ENCODE assay signal across 1 cellular context in the genomic region with DNA sequence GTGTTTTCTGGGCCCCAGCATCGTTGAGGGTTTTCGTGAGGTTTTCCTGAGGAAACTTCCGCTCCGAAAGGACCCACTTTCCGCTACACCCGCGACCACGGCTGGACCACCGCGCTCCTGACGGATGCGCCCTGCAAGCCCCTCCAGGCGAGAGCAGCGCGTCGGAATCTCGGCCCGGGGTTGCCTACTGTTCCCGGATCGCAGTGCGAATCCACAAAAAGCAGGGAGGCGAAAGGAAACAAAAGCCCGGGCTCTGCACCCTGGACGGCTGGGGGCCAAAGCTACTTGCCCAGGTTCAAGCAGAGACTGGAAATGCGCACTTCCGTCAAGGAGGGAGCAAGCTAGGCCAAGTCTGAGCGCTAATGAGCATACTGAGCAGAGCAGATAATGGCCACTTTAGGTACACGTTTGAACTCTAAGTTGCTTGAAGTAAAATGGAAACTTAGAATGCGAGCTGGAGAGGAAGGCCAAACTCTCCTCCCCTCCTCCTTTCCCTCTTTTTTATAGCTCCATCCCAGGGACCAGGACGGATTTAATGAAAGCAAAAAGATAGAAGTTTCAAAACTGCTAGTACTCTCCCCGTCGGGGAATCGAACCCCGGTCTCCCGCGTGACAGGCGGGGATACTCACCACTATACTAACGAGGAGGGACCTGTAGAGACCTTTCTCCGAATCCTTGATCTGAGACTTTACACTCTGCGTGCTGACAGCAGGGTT.
TF ChIP-seq lines count a peak whose summit lies in the region.

No MANE protein-coding gene starts in this region.

TF ChIP-seq in HepG2, 621 proteins besides CTCF, POLR2A, EP300 and RAD21 (continued from another document and continues in another):
- TF ChIP-seq, protein P1, sequence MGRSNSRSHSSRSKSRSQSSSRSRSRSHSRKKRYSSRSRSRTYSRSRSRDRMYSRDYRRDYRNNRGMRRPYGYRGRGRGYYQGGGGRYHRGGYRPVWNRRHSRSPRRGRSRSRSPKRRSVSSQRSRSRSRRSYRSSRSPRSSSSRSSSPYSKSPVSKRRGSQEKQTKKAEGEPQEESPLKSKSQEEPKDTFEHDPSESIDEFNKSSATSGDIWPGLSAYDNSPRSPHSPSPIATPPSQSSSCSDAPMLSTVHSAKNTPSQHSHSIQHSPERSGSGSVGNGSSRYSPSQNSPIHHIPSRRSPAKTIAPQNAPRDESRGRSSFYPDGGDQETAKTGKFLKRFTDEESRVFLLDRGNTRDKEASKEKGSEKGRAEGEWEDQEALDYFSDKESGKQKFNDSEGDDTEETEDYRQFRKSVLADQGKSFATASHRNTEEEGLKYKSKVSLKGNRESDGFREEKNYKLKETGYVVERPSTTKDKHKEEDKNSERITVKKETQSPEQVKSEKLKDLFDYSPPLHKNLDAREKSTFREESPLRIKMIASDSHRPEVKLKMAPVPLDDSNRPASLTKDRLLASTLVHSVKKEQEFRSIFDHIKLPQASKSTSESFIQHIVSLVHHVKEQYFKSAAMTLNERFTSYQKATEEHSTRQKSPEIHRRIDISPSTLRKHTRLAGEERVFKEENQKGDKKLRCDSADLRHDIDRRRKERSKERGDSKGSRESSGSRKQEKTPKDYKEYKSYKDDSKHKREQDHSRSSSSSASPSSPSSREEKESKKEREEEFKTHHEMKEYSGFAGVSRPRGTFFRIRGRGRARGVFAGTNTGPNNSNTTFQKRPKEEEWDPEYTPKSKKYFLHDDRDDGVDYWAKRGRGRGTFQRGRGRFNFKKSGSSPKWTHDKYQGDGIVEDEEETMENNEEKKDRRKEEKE (IDR thresholded peaks at IDR 0.05) = no peak
- TF ChIP-seq ZNF879 (CRISPR knock-in tag; IDR thresholded peaks at IDR 0.05) = no peak
- TF ChIP-seq, protein P2, sequence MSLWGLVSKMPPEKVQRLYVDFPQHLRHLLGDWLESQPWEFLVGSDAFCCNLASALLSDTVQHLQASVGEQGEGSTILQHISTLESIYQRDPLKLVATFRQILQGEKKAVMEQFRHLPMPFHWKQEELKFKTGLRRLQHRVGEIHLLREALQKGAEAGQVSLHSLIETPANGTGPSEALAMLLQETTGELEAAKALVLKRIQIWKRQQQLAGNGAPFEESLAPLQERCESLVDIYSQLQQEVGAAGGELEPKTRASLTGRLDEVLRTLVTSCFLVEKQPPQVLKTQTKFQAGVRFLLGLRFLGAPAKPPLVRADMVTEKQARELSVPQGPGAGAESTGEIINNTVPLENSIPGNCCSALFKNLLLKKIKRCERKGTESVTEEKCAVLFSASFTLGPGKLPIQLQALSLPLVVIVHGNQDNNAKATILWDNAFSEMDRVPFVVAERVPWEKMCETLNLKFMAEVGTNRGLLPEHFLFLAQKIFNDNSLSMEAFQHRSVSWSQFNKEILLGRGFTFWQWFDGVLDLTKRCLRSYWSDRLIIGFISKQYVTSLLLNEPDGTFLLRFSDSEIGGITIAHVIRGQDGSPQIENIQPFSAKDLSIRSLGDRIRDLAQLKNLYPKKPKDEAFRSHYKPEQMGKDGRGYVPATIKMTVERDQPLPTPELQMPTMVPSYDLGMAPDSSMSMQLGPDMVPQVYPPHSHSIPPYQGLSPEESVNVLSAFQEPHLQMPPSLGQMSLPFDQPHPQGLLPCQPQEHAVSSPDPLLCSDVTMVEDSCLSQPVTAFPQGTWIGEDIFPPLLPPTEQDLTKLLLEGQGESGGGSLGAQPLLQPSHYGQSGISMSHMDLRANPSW (CRISPR knock-in tag; IDR thresholded peaks at IDR 0.05; ENCODE audit: borderline replicate concordance) = no peak
- TF ChIP-seq TARDBP (CRISPR knock-in tag; IDR thresholded peaks at IDR 0.05) = no peak
- TF ChIP-seq CBFB (CRISPR knock-in tag; IDR thresholded peaks at IDR 0.05) = no peak
- TF ChIP-seq, protein P3, sequence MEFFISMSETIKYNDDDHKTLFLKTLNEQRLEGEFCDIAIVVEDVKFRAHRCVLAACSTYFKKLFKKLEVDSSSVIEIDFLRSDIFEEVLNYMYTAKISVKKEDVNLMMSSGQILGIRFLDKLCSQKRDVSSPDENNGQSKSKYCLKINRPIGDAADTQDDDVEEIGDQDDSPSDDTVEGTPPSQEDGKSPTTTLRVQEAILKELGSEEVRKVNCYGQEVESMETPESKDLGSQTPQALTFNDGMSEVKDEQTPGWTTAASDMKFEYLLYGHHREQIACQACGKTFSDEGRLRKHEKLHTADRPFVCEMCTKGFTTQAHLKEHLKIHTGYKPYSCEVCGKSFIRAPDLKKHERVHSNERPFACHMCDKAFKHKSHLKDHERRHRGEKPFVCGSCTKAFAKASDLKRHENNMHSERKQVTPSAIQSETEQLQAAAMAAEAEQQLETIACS (CRISPR knock-in tag; IDR thresholded peaks at IDR 0.05) = no peak
- TF ChIP-seq ZNF614 (CRISPR knock-in tag; IDR thresholded peaks at IDR 0.05; ENCODE audit: borderline replicate concordance) = no peak
- TF ChIP-seq HHEX (CRISPR knock-in tag; IDR thresholded peaks at IDR 0.05) = no peak
- 0 out of 2 replicates have a peak, but pooled peaks have one; percentile 76 for TF ChIP-seq RNF219 (CRISPR knock-in tag; IDR thresholded peaks at IDR 0.05)
- TF ChIP-seq ZBTB7A (CRISPR knock-in tag; IDR thresholded peaks at IDR 0.05) = no peak
- TF ChIP-seq ZNF292 (CRISPR knock-in tag; IDR thresholded peaks at IDR 0.05; ENCODE audit: borderline replicate concordance, low read depth) = no peak
- TF ChIP-seq, protein P4, sequence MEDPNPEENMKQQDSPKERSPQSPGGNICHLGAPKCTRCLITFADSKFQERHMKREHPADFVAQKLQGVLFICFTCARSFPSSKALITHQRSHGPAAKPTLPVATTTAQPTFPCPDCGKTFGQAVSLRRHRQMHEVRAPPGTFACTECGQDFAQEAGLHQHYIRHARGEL (CRISPR knock-in tag; IDR thresholded peaks at IDR 0.05) = no peak
- no peak for TF ChIP-seq AKNA (CRISPR knock-in tag; IDR thresholded peaks at IDR 0.05; ENCODE audit: borderline replicate concordance)
- TF ChIP-seq, protein P5, sequence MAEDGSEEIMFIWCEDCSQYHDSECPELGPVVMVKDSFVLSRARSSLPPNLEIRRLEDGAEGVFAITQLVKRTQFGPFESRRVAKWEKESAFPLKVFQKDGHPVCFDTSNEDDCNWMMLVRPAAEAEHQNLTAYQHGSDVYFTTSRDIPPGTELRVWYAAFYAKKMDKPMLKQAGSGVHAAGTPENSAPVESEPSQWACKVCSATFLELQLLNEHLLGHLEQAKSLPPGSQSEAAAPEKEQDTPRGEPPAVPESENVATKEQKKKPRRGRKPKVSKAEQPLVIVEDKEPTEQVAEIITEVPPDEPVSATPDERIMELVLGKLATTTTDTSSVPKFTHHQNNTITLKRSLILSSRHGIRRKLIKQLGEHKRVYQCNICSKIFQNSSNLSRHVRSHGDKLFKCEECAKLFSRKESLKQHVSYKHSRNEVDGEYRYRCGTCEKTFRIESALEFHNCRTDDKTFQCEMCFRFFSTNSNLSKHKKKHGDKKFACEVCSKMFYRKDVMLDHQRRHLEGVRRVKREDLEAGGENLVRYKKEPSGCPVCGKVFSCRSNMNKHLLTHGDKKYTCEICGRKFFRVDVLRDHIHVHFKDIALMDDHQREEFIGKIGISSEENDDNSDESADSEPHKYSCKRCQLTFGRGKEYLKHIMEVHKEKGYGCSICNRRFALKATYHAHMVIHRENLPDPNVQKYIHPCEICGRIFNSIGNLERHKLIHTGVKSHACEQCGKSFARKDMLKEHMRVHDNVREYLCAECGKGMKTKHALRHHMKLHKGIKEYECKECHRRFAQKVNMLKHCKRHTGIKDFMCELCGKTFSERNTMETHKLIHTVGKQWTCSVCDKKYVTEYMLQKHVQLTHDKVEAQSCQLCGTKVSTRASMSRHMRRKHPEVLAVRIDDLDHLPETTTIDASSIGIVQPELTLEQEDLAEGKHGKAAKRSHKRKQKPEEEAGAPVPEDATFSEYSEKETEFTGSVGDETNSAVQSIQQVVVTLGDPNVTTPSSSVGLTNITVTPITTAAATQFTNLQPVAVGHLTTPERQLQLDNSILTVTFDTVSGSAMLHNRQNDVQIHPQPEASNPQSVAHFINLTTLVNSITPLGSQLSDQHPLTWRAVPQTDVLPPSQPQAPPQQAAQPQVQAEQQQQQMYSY (CRISPR knock-in tag; IDR thresholded peaks at IDR 0.05) = no peak
- no peak for TF ChIP-seq BHLHE40 (IDR thresholded peaks at IDR 0.05; ENCODE audit: low read length)
- TF ChIP-seq PCBP2 (optimal IDR thresholded peaks at IDR 0.05; ENCODE audit: low read depth, low read length, poor library complexity, severe bottlenecking) = no peak
- no peak for TF ChIP-seq HNF4G (IDR thresholded peaks at IDR 0.05; ENCODE audit: borderline replicate concordance, low read depth, low read length)
- no peak; the same call in 1 of the 2 replicates for TF ChIP-seq HNF4G (CRISPR knock-in tag; IDR thresholded peaks at IDR 0.05; ENCODE audit: borderline replicate concordance, low read depth)
- TF ChIP-seq ZBTB37 (CRISPR knock-in tag; IDR thresholded peaks at IDR 0.05) = no peak
- no peak for TF ChIP-seq MATR3 (CRISPR knock-in tag; IDR thresholded peaks at IDR 0.05)
- TF ChIP-seq ZNF232 (CRISPR knock-in tag; IDR thresholded peaks at IDR 0.05; ENCODE audit: borderline replicate concordance) = no peak
- TF ChIP-seq, protein P6, sequence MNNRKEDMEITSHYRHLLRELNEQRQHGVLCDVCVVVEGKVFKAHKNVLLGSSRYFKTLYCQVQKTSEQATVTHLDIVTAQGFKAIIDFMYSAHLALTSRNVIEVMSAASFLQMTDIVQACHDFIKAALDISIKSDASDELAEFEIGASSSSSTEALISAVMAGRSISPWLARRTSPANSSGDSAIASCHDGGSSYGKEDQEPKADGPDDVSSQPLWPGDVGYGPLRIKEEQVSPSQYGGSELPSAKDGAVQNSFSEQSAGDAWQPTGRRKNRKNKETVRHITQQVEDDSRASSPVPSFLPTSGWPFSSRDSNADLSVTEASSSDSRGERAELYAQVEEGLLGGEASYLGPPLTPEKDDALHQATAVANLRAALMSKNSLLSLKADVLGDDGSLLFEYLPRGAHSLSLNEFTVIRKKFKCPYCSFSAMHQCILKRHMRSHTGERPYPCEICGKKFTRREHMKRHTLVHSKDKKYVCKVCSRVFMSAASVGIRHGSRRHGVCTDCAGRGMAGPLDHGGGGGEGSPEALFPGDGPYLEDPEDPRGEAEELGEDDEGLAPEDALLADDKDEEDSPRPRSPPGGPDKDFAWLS (CRISPR knock-in tag; IDR thresholded peaks at IDR 0.05; ENCODE audit: borderline replicate concordance) = no peak
- TF ChIP-seq ZNF713 (CRISPR knock-in tag; IDR thresholded peaks at IDR 0.05) = no peak
- no peak; the same call in 1 of the 2 replicates for TF ChIP-seq ZBTB42 (CRISPR knock-in tag; IDR thresholded peaks at IDR 0.05)
- TF ChIP-seq IKZF5 (CRISPR knock-in tag; IDR thresholded peaks at IDR 0.05) = no peak
- TF ChIP-seq ZNF451 (CRISPR knock-in tag; IDR thresholded peaks at IDR 0.05) = no peak
- no peak for TF ChIP-seq PTBP1 (IDR thresholded peaks at IDR 0.05; ENCODE audit: low read depth, low read length, poor library complexity, severe bottlenecking)
- TF ChIP-seq SIX4 (CRISPR knock-in tag; IDR thresholded peaks at IDR 0.05) = no peak
